In genomic region chr12:51904951-51905471, GRCh38 we compare ENCODE assay signal across 14 cellular contexts. TPM values are rescaled to one million over a fixed set of nuclear protein-coding genes. Genes with fewer than 3 reads are reported as not detected.
DNase-seq lines count a peak whose midpoint lies in the region; ATAC-seq, FAIRE-seq and TF ChIP-seq lines count a peak whose summit lies in the region.
"Had no signal": no experiment of that assay in that cellular context is flagged by ENCODE, and none has a peak within 500 bp of the region (broad histone marks: within the 10 kb centered on the region; RNA-seq: fewer than 3 reads in every experiment).

No MANE protein-coding gene starts in this region.

- H3K4me1 ChIP-seq in right cardiac atrium (ENCODE audit: control insufficient read depth, insufficient read depth, low read length) (peaks cover 10% of the 10 kb centered on the region), smooth muscle cell (ENCODE audit: low read depth) (no peaks in the 10 kb centered on the region)

- no peaks in the 10 kb centered on the region for H3K4me1 Mint-ChIP-seq in activated naive CD4-positive, alpha-beta T cell treated with anti-CD3 and anti-CD28 coated beads for 36 hours (ENCODE audit: low read depth)
- H3K4me1 Mint-ChIP-seq: central memory CD8-positive, alpha-beta T cell had no signal

- FAIRE-seq in bronchial epithelial cell (lab: Jason Lieb, UNC): no peak

- no peaks in the 10 kb centered on the region for H3K79me2 ChIP-seq in smooth muscle cell (ENCODE audit: low read depth)

- peaks cover 19% of the 10 kb centered on the region for H3K27me3 Mint-ChIP-seq in activated naive CD4-positive, alpha-beta T cell treated with anti-CD3 and anti-CD28 coated beads for 36 hours (ENCODE audit: low read depth)

- no peak for TF ChIP-seq CTCF in bronchial epithelial cell (IDR thresholded peaks at IDR 0.05; ENCODE audit: insufficient read depth, low read length, severe bottlenecking)
- TF ChIP-seq CTCF in smooth muscle cell (IDR thresholded peaks at IDR 0.05; ENCODE audit: borderline replicate concordance, insufficient read depth, poor library complexity, severe bottlenecking): no peak

- H3K27me3 ChIP-seq in bronchial epithelial cell (ENCODE audit: control insufficient read depth, insufficient read depth, low read length) (peaks cover 18% of the 10 kb centered on the region), right cardiac atrium (ENCODE audit: control insufficient read depth, insufficient read depth) (no peaks in the 10 kb centered on the region), smooth muscle cell (ENCODE audit: low read depth) (no peaks in the 10 kb centered on the region)

- peak overlapping the region; percentile 95 for H3K27ac ChIP-seq in right cardiac atrium (ENCODE audit: low read length)
- peak overlapping the region; percentile 49 for H3K27ac ChIP-seq in smooth muscle cell (ENCODE audit: low read depth)

- CTCF ChIA-PET in activated naive CD4-positive, alpha-beta T cell treated with anti-CD3 and anti-CD28 coated beads for 36 hours (lab: Charles Lee): no interaction called here

- H3K9me3 ChIP-seq in right cardiac atrium (ENCODE audit: control insufficient read depth, low read length) (no peaks in the 10 kb centered on the region), smooth muscle cell (replicated peaks; ENCODE audit: low read depth) (no peaks in the 10 kb centered on the region)

- H3K9me3 Mint-ChIP-seq in activated naive CD4-positive, alpha-beta T cell treated with anti-CD3 and anti-CD28 coated beads for 36 hours: no peaks in the 10 kb centered on the region
- H3K9me3 Mint-ChIP-seq: central memory CD8-positive, alpha-beta T cell had no signal

- intact Hi-C loops in right cardiac atrium (cut with DNase I): loop anchor here in 1 of 4 donors (10.0 kb wide), 1 partner anchor 170 kb away; the partner anchor contains the start of gene SMIM41
- intact Hi-C loops in activated naive CD4-positive, alpha-beta T cell treated with anti-CD3 and anti-CD28 coated beads for 36 hours (cut with micrococcal nuclease): no loop called here

- H3K36me3 Mint-ChIP-seq in activated naive CD4-positive, alpha-beta T cell treated with anti-CD3 and anti-CD28 coated beads for 36 hours (ENCODE audit: low read depth): no peaks in the 10 kb centered on the region

- peak overlapping the region; percentile 92 for H2AFZ ChIP-seq in smooth muscle cell (ENCODE audit: low read depth)

- ATAC-seq in right cardiac atrium: peak; percentile 70 to 73
- ATAC-seq: HCT116 had no signal

- peak overlapping the region; percentile 84 for H3K4me2 ChIP-seq in smooth muscle cell

- no peaks in the 10 kb centered on the region for H4K20me1 ChIP-seq in smooth muscle cell (ENCODE audit: low read depth)

- DNase-seq in GM04503 (ENCODE audit: low read depth) (peak; percentile 76), bronchial epithelial cell (ENCODE audit: low read depth) (peak; percentile 44), right cardiac atrium (peak in 2 of 3 donors; percentile 65 to 72), smooth muscle cell (lab: John Stamatoyannopoulos, UW; ENCODE audit: unreplicated experiment) (no peak), islet precursor cell (no peak), DMS79 treated with DMSO at 0.1 percent for 48 hours (lab: John Stamatoyannopoulos, UW) (no peak), retina (no peak)
- no peak for DNase-seq in activated naive CD4-positive, alpha-beta T cell treated with anti-CD3 and anti-CD28 coated beads for 36 hours
- DNase-seq: DMS53; stimulated activated CD4-positive, alpha-beta T cell treated with anti-CD3 and anti-CD28 coated beads, Interleukin-12 subunit alpha, Interleukin-12 subunit beta, amount 100 ng/mL, for 4 hours had no signal

- no peak overlapping the region for H3K27ac Mint-ChIP-seq in activated naive CD4-positive, alpha-beta T cell treated with anti-CD3 and anti-CD28 coated beads for 36 hours

- H3K36me3 ChIP-seq in bronchial epithelial cell (ENCODE audit: control insufficient read depth, insufficient read depth, low read length) (no peaks in the 10 kb centered on the region), smooth muscle cell (ENCODE audit: low read depth) (no peaks in the 10 kb centered on the region)

- no peak overlapping the region for H3K9ac ChIP-seq in smooth muscle cell (ENCODE audit: low read depth)

- WGBS in right cardiac atrium: 24% methylated on average over 1 of the region's 1 CpG
- whole genome bisulfite sequencing in smooth muscle cell (ENCODE audit: low lambda C conversion rate): 24% methylated on average over 1 of the region's 1 CpG

- no peak overlapping the region for H3K4me3 Mint-ChIP-seq in activated naive CD4-positive, alpha-beta T cell treated with anti-CD3 and anti-CD28 coated beads for 36 hours
- H3K4me3 Mint-ChIP-seq: central memory CD8-positive, alpha-beta T cell had no signal

- H3F3A ChIP-seq in smooth muscle cell (ENCODE audit: low read depth): peaks cover 7% of the 10 kb centered on the region

- H3K4me3 ChIP-seq in bronchial epithelial cell (ENCODE audit: low read depth, low read length): no peak overlapping the region
- no peak overlapping the region for H3K4me3 ChIP-seq in right cardiac atrium (ENCODE audit: low read length)
- H3K4me3 ChIP-seq in smooth muscle cell: no peak overlapping the region

RNA-seq across cellular contexts. Expression of gene ACVRL1, which starts 2.3 kb away (rescaled TPM):
- total RNA-seq in bronchial epithelial cell (under 0.01 TPM in 1 of 2 replicates, not detected in the other), right cardiac atrium (10 to 100 TPM; 19.8 to 38.8 (median 28.7) TPM), smooth muscle cell (10.3 and 10.4 TPM in 2 replicates)
- polyA plus RNA-seq in right cardiac atrium (18.7 TPM), smooth muscle cell (7.3 and 8.4 TPM in 2 replicates)
- not detected for total RNA-seq in activated naive CD4-positive, alpha-beta T cell treated with anti-CD3 and anti-CD28 coated beads for 36 hours
- total RNA-seq: SK-MEL-5 had no signal

RNA-seq across cellular contexts. Expression of gene ANKRD33, which starts 17.1 kb away (rescaled TPM):
- total RNA-seq in bronchial epithelial cell (not detected in 2 replicates), right cardiac atrium (not detected), smooth muscle cell (0.04 TPM in 1 of 2 replicates, not detected in the other)
- polyA plus RNA-seq in right cardiac atrium (not detected), smooth muscle cell (0.89 and 1.3 TPM in 2 replicates)
- not detected for total RNA-seq in activated naive CD4-positive, alpha-beta T cell treated with anti-CD3 and anti-CD28 coated beads for 36 hours
- total RNA-seq: SK-MEL-5, subcutaneous adipose tissue had no signal

RNA-seq across cellular contexts. Expression of gene ACVR1B, which starts 46.5 kb away (rescaled TPM):
- total RNA-seq in bronchial epithelial cell: 12.1 and 15.6 TPM in 2 replicates
- 10 to 100 TPM; 14.6 to 19.4 (median 16.3) TPM for total RNA-seq in right cardiac atrium
- 15.2 TPM for polyA plus RNA-seq in right cardiac atrium
- 4.0 and 6.0 TPM in 2 replicates for total RNA-seq in smooth muscle cell
- 1.9 and 2.8 TPM in 2 replicates for polyA plus RNA-seq in smooth muscle cell
- total RNA-seq in activated naive CD4-positive, alpha-beta T cell treated with anti-CD3 and anti-CD28 coated beads for 36 hours: 1 to 10 TPM; 8.7 to 9.1 TPM

RNA-seq across cellular contexts. Expression of gene FIGNL2, which starts 56.5 kb away (rescaled TPM):
- total RNA-seq in bronchial epithelial cell (not detected in 2 replicates), right cardiac atrium (under 1 TPM; 0.25 to 0.39 (median 0.28) TPM), smooth muscle cell (2.3 and 2.7 TPM in 2 replicates)
- polyA plus RNA-seq in right cardiac atrium (0.18 TPM), smooth muscle cell (1.1 TPM in 2 replicates)
- under 1 TPM; 0.25 to 0.36 TPM for total RNA-seq in activated naive CD4-positive, alpha-beta T cell treated with anti-CD3 and anti-CD28 coated beads for 36 hours

Comparison
In these comparisons a context has a peak if more than half of its experiments do, and no peak if none do; other contexts are left out.
1. DNase-seq: peak in GM04503 (single experiment), bronchial epithelial cell (single experiment) and right cardiac atrium (2 of 3); none in smooth muscle cell (single experiment), islet precursor cell (single experiment), DMS79 treated with DMSO at 0.1 percent for 48 hours (single experiment), activated naive CD4-positive, alpha-beta T cell treated with anti-CD3 and anti-CD28 coated beads for 36 hours (single experiment) and retina (single experiment).
2. RNA of gene ACVRL1, which starts 2.3 kb away (total RNA-seq): 19.8 to 38.8 TPM in right cardiac atrium and 10.3 to 10.4 TPM in smooth muscle cell; under 0.01 TPM in bronchial epithelial cell and not detected in activated naive CD4-positive, alpha-beta T cell treated with anti-CD3 and anti-CD28 coated beads for 36 hours; every median in the first group is over 10 times any median in the second.